In genomic region chr2:2739231-2739795, GRCh38 we compare ENCODE assay signal across 19 cellular contexts.
"Had no signal": no experiment of that assay in that cellular context is flagged by ENCODE, and none has a peak within 500 bp of the region (broad histone marks: within the 10 kb centered on the region; RNA-seq: fewer than 3 reads in every experiment).

No MANE protein-coding gene starts in this region.

- H3K27ac ChIP-seq: colonic mucosa, gastroesophageal sphincter, left ventricle myocardium inferior, parathyroid adenoma had no signal

- H3K27me3 ChIP-seq: colonic mucosa, gastroesophageal sphincter had no signal

- H3K9me3 ChIP-seq: colonic mucosa, gastroesophageal sphincter, left ventricle myocardium inferior had no signal

- DNase-seq: colonic mucosa; dermis blood vessel endothelial cell; glutamatergic neuron; immature natural killer cell; kidney; left cardiac atrium; left ventricle myocardium inferior; mesendoderm; naive thymus-derived CD4-positive, alpha-beta T cell; nephron progenitor cell; nucleus accumbens; stimulated activated CD4-positive, alpha-beta T cell treated with anti-CD3 and anti-CD28 coated beads, Interleukin-2, amount 100 ng/mL, for 24 hours; stimulated activated CD4-positive, alpha-beta T cell treated with anti-CD3 and anti-CD28 coated beads, Interleukin-4, amount 100 ng/mL, for 4 hours; stimulated activated naive B cell treated with anti-CD40 and anti-IgM and Interleukin-4, amounts not matched to agents 10 μg/mL and 1 μg/mL and 100 μg/mL, for 72 hours; trophoblast cell had no signal

- H3K4me3 ChIP-seq: colonic mucosa, gastroesophageal sphincter, left ventricle myocardium inferior, lung had no signal

- ATAC-seq: gastroesophageal sphincter; left cardiac atrium; naive thymus-derived CD4-positive, alpha-beta T cell; sciatic nerve; stimulated activated naive B cell treated with anti-CD40 and anti-IgM and Interleukin-4, amounts not matched to agents 10 μg/mL and 1 μg/mL and 100 μg/mL, for 72 hours had no signal

- H3K4me1 ChIP-seq: colonic mucosa, left ventricle myocardium inferior had no signal

- H3K36me3 ChIP-seq: colonic mucosa, gastroesophageal sphincter, left ventricle myocardium inferior had no signal
